Comparison of ENCODE assay signal across 9 cellular contexts in genomic region chr17:9002610-9003354, GRCh38. TPM values are rescaled to one million over a fixed set of nuclear protein-coding genes. Genes with fewer than 3 reads are reported as not detected.
DNase-seq lines count a peak whose midpoint lies in the region; ATAC-seq and TF ChIP-seq lines count a peak whose summit lies in the region.
"Had no signal": no experiment of that assay in that cellular context is flagged by ENCODE, and none has a peak within 500 bp of the region (broad histone marks: within the 10 kb centered on the region; RNA-seq: fewer than 3 reads in every experiment).

No MANE protein-coding gene starts in this region.

- POLR2A ChIA-PET in A673 (lab: Charles Lee; ENCODE audit: low non-redundant PET) = no interaction called here
- POLR2A ChIA-PET in HEK293T (lab: Yijun Ruan, JAX) = interaction anchor here (0.9 to 1.7 kb wide), 6 partner anchors 9 to 643 kb away, joined by 3 to 7 read pairs (median 4); partner anchors contain the start of genes NTN1 and USP43
- POLR2A ChIA-PET in RWPE1 (lab: Yijun Ruan, JAX; ENCODE audit: low non-redundant PET) = no interaction called here

- no peak overlapping the region for H3K27ac Mint-ChIP-seq in stimulated activated naive CD8-positive, alpha-beta T cell treated with anti-CD3 and anti-CD28 coated beads, Interleukin-15, amount 100 ng/mL, for 72 hours

- CTCF ChIA-PET in A673 (lab: Charles Lee) (interaction anchor here (0.5 to 0.6 kb wide), 3 partner anchors 170 to 726 kb away, joined by 3 to 4 read pairs (median 3); no protein-coding TSS in a partner anchor), HEK293T (lab: Yijun Ruan, JAX) (interaction anchor here (0.5 to 1.5 kb wide), 4 partner anchors 9 to 519 kb away, joined by 3 to 5 read pairs (median 4); partner anchors contain the start of gene NTN1), RWPE1 (lab: Yijun Ruan, JAX) (interaction anchor here (0.7 kb wide), 2 partner anchors 9 to 603 kb away, joined by 3 to 4 read pairs; no protein-coding TSS in a partner anchor)

- BruUV-seq in A673 (replicated peaks; lab: Mats Ljungman, UMichigan) = no TSS peak

- H3K27me3 Mint-ChIP-seq in stimulated activated naive CD8-positive, alpha-beta T cell treated with anti-CD3 and anti-CD28 coated beads, Interleukin-15, amount 100 ng/mL, for 72 hours = peaks cover 81% of the 10 kb centered on the region

- DNase-seq in A673 (ENCODE audit: low spot score) = peak; percentile 26
- peak; percentile 70 for DNase-seq in HEK293T (ENCODE audit: extremely low spot score)
- DNase-seq in ascending aorta (ENCODE audit: low spot score in 2 of 2) = peak in 1 of 2 donors; percentile 65
- DNase-seq in kidney tubule cell (ENCODE audit: low spot score) = peak; percentile 26
- peak in 1 of 2 donors; percentile 54 for DNase-seq in stimulated activated naive CD8-positive, alpha-beta T cell treated with anti-CD3 and anti-CD28 coated beads, Interleukin-15, amount 100 ng/mL, for 72 hours
- no peak for DNase-seq in glomerular visceral epithelial cell (ENCODE audit: extremely low spot score)
- no peak for DNase-seq in RWPE1 (ENCODE audit: low spot score)
- no peak for DNase-seq in DMS153 (lab: John Stamatoyannopoulos, UW)

- H3K4me3 ChIP-seq in A673 (ENCODE audit: low read depth, low read length, poor library complexity, severe bottlenecking) (peak overlapping the region; percentile 31), ascending aorta (peak overlapping the region; percentile 64 to 77)

- peaks cover 33% of the 10 kb centered on the region for H3K4me1 Mint-ChIP-seq in stimulated activated naive CD8-positive, alpha-beta T cell treated with anti-CD3 and anti-CD28 coated beads, Interleukin-15, amount 100 ng/mL, for 72 hours

- peak overlapping the region; percentile 75 for H3K4me3 Mint-ChIP-seq in stimulated activated naive CD8-positive, alpha-beta T cell treated with anti-CD3 and anti-CD28 coated beads, Interleukin-15, amount 100 ng/mL, for 72 hours

- H3K4me1 ChIP-seq in A673 (ENCODE audit: insufficient read depth, low read length, poor library complexity, severe bottlenecking) (no peaks in the 10 kb centered on the region), ascending aorta (peaks cover 0 to 4% of the 10 kb centered on the region in 2 donors)

- peaks cover 0 to 10% of the 10 kb centered on the region in 2 donors for H3K9me3 Mint-ChIP-seq in stimulated activated naive CD8-positive, alpha-beta T cell treated with anti-CD3 and anti-CD28 coated beads, Interleukin-15, amount 100 ng/mL, for 72 hours

- intact Hi-C loops in A673 (cut with micrococcal nuclease; ENCODE audit: unreplicated experiment) = no loop called here
- intact Hi-C loops in ascending aorta (cut with DNase I) = loop anchor here (1.0 kb wide), 3 partner anchors 20 to 290 kb away; no protein-coding TSS in a partner anchor

- H3K27ac ChIP-seq in A673 (ENCODE audit: low read depth, low read length, poor library complexity, severe bottlenecking) (no peak overlapping the region), ascending aorta (peak overlapping the region in 1 of 2 donors; percentile 19), RWPE1 (no peak overlapping the region)
- H3K27ac ChIP-seq: VCaP had no signal

- H3K9me3 ChIP-seq in A673 (ENCODE audit: low read depth, low read length, poor library complexity, severe bottlenecking) = peaks cover 4% of the 10 kb centered on the region
- H3K9me3 ChIP-seq in ascending aorta = no peaks in the 10 kb centered on the region

- ATAC-seq in stimulated activated naive CD8-positive, alpha-beta T cell treated with anti-CD3 and anti-CD28 coated beads, Interleukin-15, amount 100 ng/mL, for 72 hours = peak; percentile 78

- H3K36me3 ChIP-seq in A673 (ENCODE audit: insufficient read depth, low read length, poor library complexity, severe bottlenecking) (no peaks in the 10 kb centered on the region), ascending aorta (no peaks in the 10 kb centered on the region)

- peak; percentile 22; the same call in 1 of the 2 replicates for TF ChIP-seq CTCF in A673 (conservative IDR thresholded peaks at IDR 0.05; ENCODE audit: low read depth, low read length)
- peak; percentile 30 to 37 (median 30) for TF ChIP-seq CTCF in ascending aorta (IDR thresholded peaks at IDR 0.05)
- no peak for TF ChIP-seq CTCF in RWPE1 (conservative IDR thresholded peaks at IDR 0.05; ENCODE audit: low read depth)

- H3K27me3 ChIP-seq in A673 (replicated peaks; ENCODE audit: insufficient read depth, low read depth, low read length, poor library complexity) (peaks cover 54% of the 10 kb centered on the region), ascending aorta (no peaks in the 10 kb centered on the region)

TF ChIP-seq in HEK293T, 16 proteins besides CTCF, POLR2A, EP300 and RAD21:
- TF ChIP-seq ARNT (IDR thresholded peaks at IDR 0.05) = no peak
- no peak for TF ChIP-seq SUZ12 (IDR thresholded peaks at IDR 0.05)
- TF ChIP-seq LEF1 (IDR thresholded peaks at IDR 0.05; ENCODE audit: borderline replicate concordance) = no peak
- TF ChIP-seq, protein P1, sequence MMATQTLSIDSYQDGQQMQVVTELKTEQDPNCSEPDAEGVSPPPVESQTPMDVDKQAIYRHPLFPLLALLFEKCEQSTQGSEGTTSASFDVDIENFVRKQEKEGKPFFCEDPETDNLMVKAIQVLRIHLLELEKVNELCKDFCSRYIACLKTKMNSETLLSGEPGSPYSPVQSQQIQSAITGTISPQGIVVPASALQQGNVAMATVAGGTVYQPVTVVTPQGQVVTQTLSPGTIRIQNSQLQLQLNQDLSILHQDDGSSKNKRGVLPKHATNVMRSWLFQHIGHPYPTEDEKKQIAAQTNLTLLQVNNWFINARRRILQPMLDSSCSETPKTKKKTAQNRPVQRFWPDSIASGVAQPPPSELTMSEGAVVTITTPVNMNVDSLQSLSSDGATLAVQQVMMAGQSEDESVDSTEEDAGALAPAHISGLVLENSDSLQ (IDR thresholded peaks at IDR 0.05) = no peak
- no peak for TF ChIP-seq FOXK2 (IDR thresholded peaks at IDR 0.05)
- TF ChIP-seq BHLHE40 (IDR thresholded peaks at IDR 0.05; ENCODE audit: borderline replicate concordance) = no peak
- no peak for TF ChIP-seq HDGF (IDR thresholded peaks at IDR 0.05; ENCODE audit: borderline replicate concordance)
- TF ChIP-seq NFRKB (IDR thresholded peaks at IDR 0.05) = no peak
- TF ChIP-seq FOXA1 (IDR thresholded peaks at IDR 0.05) = no peak
- no peak for TF ChIP-seq ELF4 (IDR thresholded peaks at IDR 0.05)
- no peak for TF ChIP-seq FOXM1 (IDR thresholded peaks at IDR 0.05; ENCODE audit: borderline replicate concordance)
- TF ChIP-seq L3MBTL2 (conservative IDR thresholded peaks at IDR 0.05) = no peak
- no peak for TF ChIP-seq SP1 (IDR thresholded peaks at IDR 0.05)
- no peak for TF ChIP-seq ZNF384 (IDR thresholded peaks at IDR 0.05)
- no peak for TF ChIP-seq CTBP1 (IDR thresholded peaks at IDR 0.05; ENCODE audit: borderline replicate concordance)
- TF ChIP-seq TARDBP (IDR thresholded peaks at IDR 0.05) = no peak

RNA-seq across cellular contexts. Expression of gene NTN1, which starts 18.5 kb away (rescaled TPM):
- total RNA-seq in A673 (2021) = 4.3 TPM in 2 replicates
- total RNA-seq in ascending aorta = 29.6 TPM

RNA-seq across cellular contexts. Expression of gene PIK3R5, which starts 37.3 kb away (rescaled TPM):
- 0.09 and 0.24 TPM in 2 replicates for total RNA-seq in A673 (2021)
- total RNA-seq in ascending aorta = 42.0 TPM

Comparison
In these comparisons a context has a peak if more than half of its experiments do, and no peak if none do; other contexts are left out.
1. DNase-seq: peak in A673 (single experiment), HEK293T (single experiment) and kidney tubule cell (single experiment); none in glomerular visceral epithelial cell (single experiment), RWPE1 (single experiment) and DMS153 (single experiment).
2. RNA of gene PIK3R5, which starts 37.3 kb away (total RNA-seq): 42.0 TPM in ascending aorta (single experiment); 0.09 to 0.24 TPM in A673; every median in the first group is over 10 times any median in the second.